8 cellular contexts compared by ENCODE assay signal in the genomic region with DNA sequence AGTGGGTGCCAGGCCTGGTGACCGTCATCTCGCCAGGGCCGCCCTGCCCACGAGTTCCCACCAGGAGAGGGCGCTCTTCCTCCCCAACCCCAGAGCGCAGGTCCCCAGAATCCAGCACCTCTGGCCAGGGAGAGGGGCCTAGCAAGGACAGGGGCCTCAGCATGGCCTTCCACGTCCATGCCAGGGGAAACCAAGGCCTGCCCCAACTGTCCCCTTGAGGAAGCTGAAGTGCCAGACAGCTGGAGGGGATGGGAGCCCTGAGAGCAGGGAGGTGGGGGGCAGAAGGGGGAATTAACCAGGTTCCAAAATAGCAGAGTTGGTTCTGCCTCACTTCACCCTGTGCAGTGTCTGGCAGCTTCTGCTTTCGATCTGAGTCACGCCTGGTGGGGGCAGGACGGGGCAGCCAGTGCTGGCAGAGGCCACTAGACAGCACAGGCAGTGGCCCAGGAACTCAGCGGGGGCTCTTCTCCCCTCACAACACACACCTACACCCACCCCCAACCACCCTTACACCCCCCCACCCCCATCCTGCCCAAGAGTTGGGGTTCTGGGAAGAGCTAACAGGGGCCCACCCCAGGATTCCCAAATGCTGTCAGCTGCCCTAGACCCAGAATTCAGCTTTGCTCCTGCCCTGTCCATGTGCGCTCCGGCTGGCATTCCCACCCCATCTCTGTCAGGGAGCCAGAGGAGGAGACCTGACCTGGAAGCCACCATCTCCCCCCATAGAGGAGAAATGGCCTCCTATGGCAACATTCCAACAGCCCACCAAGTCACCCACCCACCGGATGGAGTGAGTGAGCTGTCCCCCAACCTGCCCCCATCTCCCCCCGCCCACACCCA. TPM values are rescaled to one million over a fixed set of nuclear protein-coding genes. Genes with fewer than 3 reads are reported as not detected.
DNase-seq lines count a peak whose midpoint lies in the region; ATAC-seq, FAIRE-seq and TF ChIP-seq lines count a peak whose summit lies in the region.

No MANE protein-coding gene starts in this region.

- no peak overlapping the region for H3K4me3 ChIP-seq in endothelial cell of umbilical vein (replicated peaks in 1 of 3; ENCODE audit: insufficient read depth in 1 of 3, low read depth in 1 of 3, low read length in 3 of 3)
- no peak overlapping the region for H3K4me3 ChIP-seq in mucosa of stomach (ENCODE audit: low read length)

- peak; percentile 74 for DNase-seq in NCI-H2196 (lab: John Stamatoyannopoulos, UW; ENCODE audit: unreplicated experiment)
- DNase-seq in activated CD8-positive, alpha-beta T cell treated with anti-CD3 and anti-CD28 coated beads for 36 hours: peak; percentile 92
- peak; percentile 14 for DNase-seq in endothelial cell of umbilical vein (ENCODE audit: low read depth, low spot score)

- dilution Hi-C loops in endothelial cell of umbilical vein (cut with MboI; ENCODE audit: extremely low pct_ligation_motif_present, low sequenced_read_pairs): no loop called here

- peak; percentile 78 for ATAC-seq in HG02759 (IDR thresholded peaks at IDR 0.05; ENCODE audit: unreplicated experiment)
- peak; percentile 93 for ATAC-seq in activated CD8-positive, alpha-beta T cell treated with anti-CD3 and anti-CD28 coated beads for 36 hours

- intact Hi-C loops in activated CD8-positive, alpha-beta T cell treated with anti-CD3 and anti-CD28 coated beads for 36 hours (cut with micrococcal nuclease): no loop called here
- intact Hi-C loops in endothelial cell of umbilical vein (cut with micrococcal nuclease): loop anchor here (1.0 to 2.0 kb wide), 2 partner anchors 29 to 70 kb away; a partner anchor contains a TSS

- H3K27me3 Mint-ChIP-seq in activated CD8-positive, alpha-beta T cell treated with anti-CD3 and anti-CD28 coated beads for 36 hours: no peaks in the 10 kb centered on the region
- no peaks in the 10 kb centered on the region for H3K27me3 Mint-ChIP-seq in stimulated activated naive CD8-positive, alpha-beta T cell treated with anti-CD3 and anti-CD28 coated beads, Interleukin-15, Interleukin-2, amounts not matched to agents 100 ng/mL and 50 ng/mL, for 24 hours

- CTCF ChIA-PET in activated CD8-positive, alpha-beta T cell treated with anti-CD3 and anti-CD28 coated beads for 36 hours (lab: Charles Lee): interaction anchor here (0.6 to 4.0 kb wide), 17 partner anchors 10 to 103 kb away, joined by 3 to 30 read pairs (median 5); a partner anchor contains a TSS
- CTCF ChIA-PET in endothelial cell of umbilical vein (lab: Charles Lee): interaction anchor here (0.7 to 2.6 kb wide), 10 partner anchors 13 to 70 kb away, joined by 3 to 13 read pairs (median 5); no protein-coding TSS in a partner anchor

- no peak overlapping the region for H3K9ac ChIP-seq in endothelial cell of umbilical vein (replicated peaks; ENCODE audit: extremely low read depth, insufficient read depth, low read length)
- H3K9ac ChIP-seq in mucosa of stomach (ENCODE audit: low read length): peak overlapping the region; percentile 30

- TF ChIP-seq POLR2A in GM15510 (IDR thresholded peaks at IDR 0.05; ENCODE audit: borderline replicate concordance, extremely low read depth, insufficient read length) (peak; percentile 42), endothelial cell of umbilical vein (IDR thresholded peaks at IDR 0.05; ENCODE audit: low read depth, low read length) (no peak)

- no peaks in the 10 kb centered on the region for H3K9me3 Mint-ChIP-seq in activated CD8-positive, alpha-beta T cell treated with anti-CD3 and anti-CD28 coated beads for 36 hours
- H3K9me3 Mint-ChIP-seq in stimulated activated naive CD8-positive, alpha-beta T cell treated with anti-CD3 and anti-CD28 coated beads, Interleukin-15, Interleukin-2, amounts not matched to agents 100 ng/mL and 50 ng/mL, for 24 hours: no peaks in the 10 kb centered on the region

- H3K4me2 ChIP-seq in endothelial cell of umbilical vein (ENCODE audit: insufficient read depth, low read length): no peak overlapping the region

- H3K36me3 ChIP-seq in endothelial cell of umbilical vein (ENCODE audit: control insufficient read depth in 2 of 2, extremely low read depth in 1 of 2, insufficient read depth in 2 of 2, low read length in 2 of 2) (no peaks in the 10 kb centered on the region), mucosa of stomach (ENCODE audit: control insufficient read depth, insufficient read depth, low read length) (no peaks in the 10 kb centered on the region)

- FAIRE-seq in endothelial cell of umbilical vein (lab: Jason Lieb, UNC): no peak

- H3K4me1 Mint-ChIP-seq in activated CD8-positive, alpha-beta T cell treated with anti-CD3 and anti-CD28 coated beads for 36 hours (ENCODE audit: low read depth): peaks cover 34% of the 10 kb centered on the region
- H3K4me1 Mint-ChIP-seq in stimulated activated naive CD8-positive, alpha-beta T cell treated with anti-CD3 and anti-CD28 coated beads, Interleukin-15, Interleukin-2, amounts not matched to agents 100 ng/mL and 50 ng/mL, for 24 hours (ENCODE audit: low read depth): peaks cover 50% of the 10 kb centered on the region

- H3K36me3 Mint-ChIP-seq in activated CD8-positive, alpha-beta T cell treated with anti-CD3 and anti-CD28 coated beads for 36 hours (ENCODE audit: low read depth): peaks cover 9% of the 10 kb centered on the region
- H3K36me3 Mint-ChIP-seq in stimulated activated naive CD8-positive, alpha-beta T cell treated with anti-CD3 and anti-CD28 coated beads, Interleukin-15, Interleukin-2, amounts not matched to agents 100 ng/mL and 50 ng/mL, for 24 hours (ENCODE audit: low read depth): no peaks in the 10 kb centered on the region

- no peaks in the 10 kb centered on the region for H4K20me1 ChIP-seq in endothelial cell of umbilical vein (replicated peaks; ENCODE audit: control insufficient read depth, extremely low read depth, insufficient read depth, low read length)

- H3K27ac ChIP-seq in 22Rv1 (no peak overlapping the region), endothelial cell of umbilical vein (ENCODE audit: insufficient read depth, low read depth, low read length) (no peak overlapping the region)

- POLR2A ChIA-PET in activated CD8-positive, alpha-beta T cell treated with anti-CD3 and anti-CD28 coated beads for 36 hours (lab: Charles Lee): interaction anchor here (1.0 to 1.8 kb wide), 5 partner anchors 9 to 338 kb away, joined by 3 to 7 read pairs (median 4); no protein-coding TSS in a partner anchor
- POLR2A ChIA-PET in endothelial cell of umbilical vein (lab: Charles Lee): no interaction called here

- H3K9me1 ChIP-seq in endothelial cell of umbilical vein (replicated peaks; ENCODE audit: control insufficient read depth, extremely low read depth, insufficient read depth, low read length): no peaks in the 10 kb centered on the region

- H3K27ac Mint-ChIP-seq in activated CD8-positive, alpha-beta T cell treated with anti-CD3 and anti-CD28 coated beads for 36 hours: peak overlapping the region; percentile 96
- H3K27ac Mint-ChIP-seq in stimulated activated naive CD8-positive, alpha-beta T cell treated with anti-CD3 and anti-CD28 coated beads, Interleukin-15, Interleukin-2, amounts not matched to agents 100 ng/mL and 50 ng/mL, for 24 hours: peak overlapping the region; percentile 98

- H3K27me3 ChIP-seq in endothelial cell of umbilical vein (ENCODE audit: control insufficient read depth in 2 of 2, insufficient read depth in 2 of 2, low read length in 2 of 2) (no peaks in the 10 kb centered on the region), mucosa of stomach (ENCODE audit: control insufficient read depth, insufficient read depth, low read length) (no peaks in the 10 kb centered on the region)

- no peaks in the 10 kb centered on the region for H3K4me1 ChIP-seq in endothelial cell of umbilical vein (ENCODE audit: control insufficient read depth, extremely low read depth, insufficient read depth, low read length)
- H3K4me1 ChIP-seq in mucosa of stomach (ENCODE audit: control insufficient read depth, insufficient read depth, low read length): peaks cover 33% of the 10 kb centered on the region

- no peak overlapping the region for H2AFZ ChIP-seq in endothelial cell of umbilical vein (ENCODE audit: low read depth, low read length)

- BruUV-seq in endothelial cell of umbilical vein (replicated peaks; lab: Mats Ljungman, UMichigan): no TSS peak

- no peaks in the 10 kb centered on the region for H3K79me2 ChIP-seq in endothelial cell of umbilical vein (ENCODE audit: control insufficient read depth, insufficient read depth, low read length)

- no peaks in the 10 kb centered on the region for H3K9me3 ChIP-seq in endothelial cell of umbilical vein (replicated peaks; ENCODE audit: control insufficient read depth, insufficient read depth, low read length)
- no peaks in the 10 kb centered on the region for H3K9me3 ChIP-seq in mucosa of stomach (ENCODE audit: control insufficient read depth, low read length)

- H3K4me3 Mint-ChIP-seq in activated CD8-positive, alpha-beta T cell treated with anti-CD3 and anti-CD28 coated beads for 36 hours: peak overlapping the region; percentile 61
- H3K4me3 Mint-ChIP-seq in stimulated activated naive CD8-positive, alpha-beta T cell treated with anti-CD3 and anti-CD28 coated beads, Interleukin-15, Interleukin-2, amounts not matched to agents 100 ng/mL and 50 ng/mL, for 24 hours: peak overlapping the region; percentile 68

- TF ChIP-seq CTCF in 22Rv1 (IDR thresholded peaks at IDR 0.05): peak; percentile 74
- peak; percentile 85 for TF ChIP-seq CTCF in activated CD8-positive, alpha-beta T cell treated with anti-CD3 and anti-CD28 coated beads for 36 hours (IDR thresholded peaks at IDR 0.05)
- peak; percentile 47 to 57 for TF ChIP-seq CTCF in endothelial cell of umbilical vein (IDR thresholded peaks at IDR 0.05; ENCODE audit: extremely low read depth in 1 of 2, insufficient read depth in 1 of 2, low read depth in 1 of 2, low read length in 2 of 2)

RNA-seq across cellular contexts. Expression of a gene that starts 29.2 kb away (rescaled TPM):
- total RNA-seq in activated CD8-positive, alpha-beta T cell treated with anti-CD3 and anti-CD28 coated beads for 36 hours: 10 to 100 TPM; 14.6 to 15.9 TPM
- 4.9 and 5.5 TPM in 2 replicates for total RNA-seq in endothelial cell of umbilical vein
- 6.6 and 8.4 TPM in 2 replicates for polyA plus RNA-seq in endothelial cell of umbilical vein
- polyA plus RNA-seq in endothelial cell of umbilical vein (2011; cell fraction: cytosol; rRNA removed): 3.7 and 4.9 TPM in 2 replicates
- 3.6 and 4.2 TPM in 2 replicates for polyA plus RNA-seq in endothelial cell of umbilical vein (2011; cell fraction: nucleus; rRNA removed)
- 4.1 and 5.2 TPM in 2 replicates for polyA plus RNA-seq in endothelial cell of umbilical vein (2012)
- polyA minus RNA-seq in endothelial cell of umbilical vein: 4.0 and 4.9 TPM in 2 replicates
- 8.7 TPM for polyA minus RNA-seq in endothelial cell of umbilical vein (2011; cell fraction: cytosol; rRNA and poly(A)+ RNA removed)
- polyA minus RNA-seq in endothelial cell of umbilical vein (2011; cell fraction: nucleus; rRNA and poly(A)+ RNA removed): 3.2 TPM in 2 replicates

RNA-seq across cellular contexts. Expression of a gene that starts 41.0 kb away (rescaled TPM):
- not detected for total RNA-seq in activated CD8-positive, alpha-beta T cell treated with anti-CD3 and anti-CD28 coated beads for 36 hours
- not detected in 2 replicates for total RNA-seq in endothelial cell of umbilical vein
- not detected in 2 replicates for polyA plus RNA-seq in endothelial cell of umbilical vein
- not detected in 2 replicates for polyA plus RNA-seq in endothelial cell of umbilical vein (2011; cell fraction: cytosol; rRNA removed)
- polyA plus RNA-seq in endothelial cell of umbilical vein (2011; cell fraction: nucleus; rRNA removed): not detected in 2 replicates
- not detected in 2 replicates for polyA plus RNA-seq in endothelial cell of umbilical vein (2012)
- not detected in 2 replicates for polyA minus RNA-seq in endothelial cell of umbilical vein
- polyA minus RNA-seq in endothelial cell of umbilical vein (2011; cell fraction: cytosol; rRNA and poly(A)+ RNA removed): not detected
- polyA minus RNA-seq in endothelial cell of umbilical vein (2011; cell fraction: nucleus; rRNA and poly(A)+ RNA removed): not detected in 2 replicates

Comparison
In these comparisons a context has a peak if more than half of its experiments do, and no peak if none do; other contexts are left out.
1. DNase-seq: peak in every context shown above with its lines; median percentile 92 in activated CD8-positive, alpha-beta T cell treated with anti-CD3 and anti-CD28 coated beads for 36 hours; 74 in NCI-H2196; 14 in endothelial cell of umbilical vein.